Comparison of ENCODE assay signal across 8 cellular contexts in genomic region chr5:10762178-10762775, GRCh38. TPM values are rescaled to one million over a fixed set of nuclear protein-coding genes. Genes with fewer than 3 reads are reported as not detected.
A peak's percentile ranks its signal among the peaks of the same experiment; 100 is the strongest.
DNase-seq lines count a peak whose midpoint lies in the region; ATAC-seq and TF ChIP-seq lines count a peak whose summit lies in the region.

No MANE protein-coding gene starts in this region.

- no peak for ATAC-seq in GM19023 (IDR thresholded peaks at IDR 0.05; ENCODE audit: unreplicated experiment)

- H3K27ac ChIP-seq in dorsolateral prefrontal cortex (peak overlapping the region in 47 of 59 donors; percentile 7 to 97 (median 90)), muscle layer of duodenum (ENCODE audit: low read length) (peak overlapping the region; percentile 76)

- H3K4me3 ChIP-seq in NB4 (ENCODE audit: low read depth, low read length), result no peak overlapping the region
- peak overlapping the region in 30 of 59 donors; percentile 13 to 90 (median 78) for H3K4me3 ChIP-seq in dorsolateral prefrontal cortex
- H3K4me3 ChIP-seq in muscle layer of duodenum (ENCODE audit: low read depth in 1 of 2, low read length in 2 of 2), result peak overlapping the region in 1 of 2 donors; percentile 62

- H3K27me3 ChIP-seq in dorsolateral prefrontal cortex (no peaks in the 10 kb centered on the region), muscle layer of duodenum (ENCODE audit: low read depth, low read length) (no peaks in the 10 kb centered on the region)

- peaks cover 0 to 4% of the 10 kb centered on the region in 2 donors for H3K36me3 ChIP-seq in muscle layer of duodenum (ENCODE audit: control insufficient read depth in 1 of 2, insufficient read depth in 2 of 2, low read length in 2 of 2)

- TF ChIP-seq CTCF in NB4 (IDR thresholded peaks at IDR 0.05; ENCODE audit: low read depth, low read length) (no peak), dorsolateral prefrontal cortex (IDR thresholded peaks at IDR 0.05 in 54 of 56, conservative IDR thresholded peaks at IDR 0.05 in 2 of 56; ENCODE audit: low read depth in 1 of 56, partially characterized antibody in 56 of 56) (no peak)

- intact Hi-C loops in dorsolateral prefrontal cortex (cut with DNase I), result loop anchor here in 1 of 2 donors (10.0 kb wide), 1 partner anchor 93 kb away; no protein-coding TSS in a partner anchor

- no peak for TF ChIP-seq POLR2A in NB4 (IDR thresholded peaks at IDR 0.05; ENCODE audit: extremely low read depth, insufficient read length)

- DNase-seq in AML-193 (lab: John Stamatoyannopoulos, UW) (peak; percentile 76 to 78), NB4 (ENCODE audit: low read depth) (peak; percentile 34), dorsolateral prefrontal cortex (peak in 1 of 10 donors; percentile 27), activated gamma-delta T cell treated with Interleukin-2 at 50 U/mL for 16 hours (no peak), COR-L47 (lab: John Stamatoyannopoulos, UW) (no peak)
- no peak for DNase-seq in activated CD8-positive, alpha-beta memory T cell treated with anti-CD3 and anti-CD28 coated beads, Interleukin-2, amount 50 U/mL, for 4 hours

- H3K9me3 ChIP-seq in muscle layer of duodenum (ENCODE audit: control insufficient read depth in 1 of 2, low read length in 2 of 2), result no peaks in the 10 kb centered on the region

- peaks cover 8 to 28% of the 10 kb centered on the region in 2 donors for H3K4me1 ChIP-seq in muscle layer of duodenum (ENCODE audit: control insufficient read depth in 1 of 2, insufficient read depth in 2 of 2, low read length in 2 of 2)

RNA-seq across cellular contexts. Expression of gene DAP, which starts 1.2 kb away (rescaled TPM):
- 10 to 100 TPM; 16.1 to 43.5 (median 28.7) TPM for total RNA-seq in dorsolateral prefrontal cortex

Comparison
In these comparisons a context has a peak if more than half of its experiments do, and no peak if none do; other contexts are left out.
1. DNase-seq: peak in AML-193 (2 of 2) and NB4 (single experiment); none in activated gamma-delta T cell treated with Interleukin-2 at 50 U/mL for 16 hours (single experiment), activated CD8-positive, alpha-beta memory T cell treated with anti-CD3 and anti-CD28 coated beads, Interleukin-2, amount 50 U/mL, for 4 hours (single experiment) and COR-L47 (single experiment).